ENCODE assay signal across 10 cellular contexts in the genomic region with DNA sequence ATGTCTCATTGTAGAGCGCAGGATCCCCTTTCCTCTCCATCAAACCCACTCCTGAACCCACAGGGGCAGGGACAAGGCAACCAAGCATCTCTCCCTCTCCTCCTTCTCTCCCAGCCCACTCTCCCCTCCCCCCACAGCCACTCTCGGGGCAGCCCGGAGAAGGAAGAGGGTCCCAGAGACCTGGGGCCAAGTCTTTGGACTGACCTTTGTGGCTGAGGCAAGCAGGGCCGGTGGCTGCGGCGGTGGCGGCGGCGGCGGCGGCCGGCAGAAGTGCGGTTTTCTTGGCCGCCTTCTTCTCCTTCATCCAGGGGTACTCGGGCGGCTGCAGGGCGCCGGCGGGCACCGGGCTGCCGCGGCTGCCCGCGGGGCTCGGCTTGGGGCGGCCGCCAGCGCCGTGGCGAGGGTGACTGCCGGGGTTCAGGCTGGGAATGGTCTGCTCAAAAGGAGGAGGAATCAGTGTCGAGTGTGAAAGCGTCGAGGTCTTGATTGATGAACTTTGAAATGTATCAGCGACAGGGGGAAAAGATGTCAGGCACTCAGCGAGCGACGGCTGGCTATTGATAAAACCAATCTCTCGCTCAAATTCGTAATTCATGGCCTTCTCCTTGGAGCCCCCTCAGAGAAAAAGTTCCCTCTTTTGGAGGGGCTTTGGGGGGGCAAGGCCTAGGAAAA. TPM values are rescaled to one million over a fixed set of nuclear protein-coding genes. Genes with fewer than 3 reads are reported as not detected.
A peak's percentile ranks its signal among the peaks of the same experiment; 100 is the strongest.
DNase-seq lines count a peak whose midpoint lies in the region; ATAC-seq and TF ChIP-seq lines count a peak whose summit lies in the region.
"Had no signal": no experiment of that assay in that cellular context is flagged by ENCODE, and none has a peak within 500 bp of the region (broad histone marks: within the 10 kb centered on the region; RNA-seq: fewer than 3 reads in every experiment).

No MANE protein-coding gene starts in this region.

- H4K20me1 ChIP-seq in hepatocyte (ENCODE audit: insufficient read depth, poor library complexity, severe bottlenecking) = peaks cover 4% of the 10 kb centered on the region

- intact Hi-C loops in psoas muscle (cut with DNase I) = no loop called here
- intact Hi-C loops in A673 (cut with micrococcal nuclease; ENCODE audit: unreplicated experiment) = no loop called here

- H3K36me3 ChIP-seq in adipocyte (ENCODE audit: control insufficient read depth, insufficient read depth, low read length, severe bottlenecking) (no peaks in the 10 kb centered on the region), hepatocyte (replicated peaks; ENCODE audit: insufficient read depth, low read depth) (no peaks in the 10 kb centered on the region), psoas muscle (ENCODE audit: insufficient read depth in 1 of 2, low read depth in 1 of 2) (peaks cover 0 to 18% of the 10 kb centered on the region in 2 donors), A673 (ENCODE audit: insufficient read depth, low read length, poor library complexity, severe bottlenecking) (no peaks in the 10 kb centered on the region)

- peak overlapping the region; percentile 60 for H3K4me2 ChIP-seq in hepatocyte

- H3K27ac ChIP-seq in hepatocyte (no peak overlapping the region), psoas muscle (peak overlapping the region; percentile 65), A673 (ENCODE audit: low read depth, low read length, poor library complexity, severe bottlenecking) (no peak overlapping the region)

- TF ChIP-seq CTCF in hepatocyte (IDR thresholded peaks at IDR 0.05; ENCODE audit: poor library complexity) (no peak), psoas muscle (IDR thresholded peaks at IDR 0.05) (no peak), A673 (conservative IDR thresholded peaks at IDR 0.05; ENCODE audit: low read depth, low read length) (no peak)

- peak overlapping the region; percentile 60 for H3K9ac ChIP-seq in adipocyte (ENCODE audit: low read length)

- CTCF ChIA-PET in A673 (lab: Charles Lee) = no interaction called here

- H3K4me1 ChIP-seq in adipocyte (ENCODE audit: control insufficient read depth, insufficient read depth, low read length) (peaks cover 67% of the 10 kb centered on the region), hepatocyte (ENCODE audit: insufficient read depth) (peaks cover 20% of the 10 kb centered on the region), psoas muscle (peaks cover 28% of the 10 kb centered on the region), A673 (ENCODE audit: insufficient read depth, low read length, poor library complexity, severe bottlenecking) (no peaks in the 10 kb centered on the region)

- no peaks in the 10 kb centered on the region for H3K9me3 ChIP-seq in adipocyte (ENCODE audit: control insufficient read depth, low read length)
- no peaks in the 10 kb centered on the region for H3K9me3 ChIP-seq in hepatocyte (ENCODE audit: low read depth)
- no peaks in the 10 kb centered on the region for H3K9me3 ChIP-seq in psoas muscle
- no peaks in the 10 kb centered on the region for H3K9me3 ChIP-seq in A673 (ENCODE audit: low read depth, low read length, poor library complexity, severe bottlenecking)

- no peak for ATAC-seq in psoas muscle
- no peak for ATAC-seq in HG03460 (IDR thresholded peaks at IDR 0.05; ENCODE audit: unreplicated experiment)

- no TSS peak for BruUV-seq in A673 (replicated peaks; lab: Mats Ljungman, UMichigan)

- no peak overlapping the region for H2AFZ ChIP-seq in hepatocyte

- H3K27me3 ChIP-seq in adipocyte (replicated peaks; ENCODE audit: control insufficient read depth, insufficient read depth, low read length) (no peaks in the 10 kb centered on the region), hepatocyte (peaks cover 100% of the 10 kb centered on the region), psoas muscle (ENCODE audit: insufficient read depth in 3 of 3, low read length in 2 of 3) (no peaks in the 10 kb centered on the region), A673 (replicated peaks; ENCODE audit: insufficient read depth, low read depth, low read length, poor library complexity) (peaks cover 100% of the 10 kb centered on the region)

- 6% methylated on average over 39 of the region's 40 CpGs for WGBS in hepatocyte (ENCODE audit: low lambda C conversion rate, missing lambda C conversion rate)
- WGBS in psoas muscle, 3 donors = 45 to 62% (median 62%) methylated on average over 38 to 40 of the region's 40 CpGs

- peaks cover 16% of the 10 kb centered on the region for H3K79me2 ChIP-seq in hepatocyte

- DNase-seq in HCEC 1CT (peak; percentile 21), adipocyte (ENCODE audit: low read depth) (no peak), hepatocyte (ENCODE audit: low spot score) (no peak), psoas muscle (no peak), Ammon's horn (ENCODE audit: low spot score) (no peak), A673 (ENCODE audit: low spot score) (no peak), 8988T (no peak)
- DNase-seq: activated T-cell treated with anti-CD3 and anti-CD28 coated beads, Interleukin-2, amount 50 U/mL, for 24 hours; NCI-H2171 had no signal

- no peaks in the 10 kb centered on the region for H3K9me2 ChIP-seq in hepatocyte (replicated peaks; ENCODE audit: insufficient read depth)

- POLR2A ChIA-PET in A673 (lab: Charles Lee; ENCODE audit: low non-redundant PET) = no interaction called here

- H3K4me3 ChIP-seq in adipocyte (ENCODE audit: low read length) = peak overlapping the region; percentile 66
- H3K4me3 ChIP-seq in hepatocyte = no peak overlapping the region
- peak overlapping the region; percentile 53 for H3K4me3 ChIP-seq in psoas muscle
- no peak overlapping the region for H3K4me3 ChIP-seq in A673 (ENCODE audit: low read depth, low read length, poor library complexity, severe bottlenecking)

RNA-seq across cellular contexts. Expression of a gene that starts 0.4 kb away (rescaled TPM):
- total RNA-seq in hepatocyte = 0.36 TPM in 1 of 2 replicates, not detected in the other
- 0.07 and 0.81 TPM in 2 replicates for polyA plus RNA-seq in hepatocyte
- total RNA-seq in psoas muscle = 1 to 10 TPM in 1 of 4 donors, under 1 TPM in 3; 0.17 to 1.1 (median 0.53) TPM
- under 1 TPM; 0.23 to 0.42 (median 0.29) TPM for polyA plus RNA-seq in psoas muscle
- not detected in 2 replicates for total RNA-seq in A673 (2021)

RNA-seq across cellular contexts. Expression of a gene that starts 6.2 kb away (rescaled TPM):
- total RNA-seq in hepatocyte (0.12 and 0.30 TPM in 2 replicates), psoas muscle (under 1 TPM in 2 of 4 donors, not detected in 2; 0.17 to 0.21 TPM), A673 (2021) (not detected in 2 replicates)
- polyA plus RNA-seq in hepatocyte (0.25 and 0.77 TPM in 2 replicates), psoas muscle (under 1 TPM; 0.03 to 0.22 (median 0.22) TPM)

RNA-seq across cellular contexts. Expression of a gene that starts 28.5 kb away (rescaled TPM):
- total RNA-seq in hepatocyte (1.3 and 1.4 TPM in 2 replicates), psoas muscle (10 to 100 TPM in 2 of 4 donors, 1 to 10 TPM in 2; 7.2 to 11.5 (median 9.1) TPM), A673 (2021) (not detected in 2 replicates)
- polyA plus RNA-seq in hepatocyte (0.69 and 0.96 TPM in 2 replicates), psoas muscle (10 to 100 TPM in 2 of 3 donors, 1 to 10 TPM in 1; 6.8 to 20.8 (median 12.5) TPM)

RNA-seq across cellular contexts. Expression of a gene that starts 41.4 kb away (rescaled TPM):
- total RNA-seq in hepatocyte = 0.08 and 0.70 TPM in 2 replicates
- 0.41 and 0.92 TPM in 2 replicates for polyA plus RNA-seq in hepatocyte
- 10 to 100 TPM in 1 of 4 donors, 1 to 10 TPM in 3; 4.7 to 18.8 (median 8.1) TPM for total RNA-seq in psoas muscle
- 1 to 10 TPM; 2.6 to 7.6 (median 4.6) TPM for polyA plus RNA-seq in psoas muscle
- total RNA-seq in A673 (2021) = not detected in 2 replicates

RNA-seq across cellular contexts. Expression of a gene that starts 45.5 kb away (rescaled TPM):
- total RNA-seq in hepatocyte = not detected in 2 replicates
- 0.16 and 0.23 TPM in 2 replicates for polyA plus RNA-seq in hepatocyte
- 1 to 10 TPM; 2.5 to 3.7 (median 3.1) TPM for total RNA-seq in psoas muscle
- polyA plus RNA-seq in psoas muscle = 1 to 10 TPM in 2 of 3 donors, under 1 TPM in 1; 0.64 to 3.2 (median 1.5) TPM
- total RNA-seq in A673 (2021) = not detected in 2 replicates

Comparison
In these comparisons a context has a peak if more than half of its experiments do, and no peak if none do; other contexts are left out.
1. H3K4me3 ChIP-seq: peak in adipocyte (single experiment) and psoas muscle (single experiment); none in hepatocyte (single experiment) and A673 (single experiment).